ENCODE assay signal across 20 cellular contexts in genomic region chr7:92750961-92751360, GRCh38.
A peak's percentile ranks its signal among the peaks of the same experiment; 100 is the strongest.
DNase-seq lines count a peak whose midpoint lies in the region; ATAC-seq and TF ChIP-seq lines count a peak whose summit lies in the region.
"Had no signal": no experiment of that assay in that cellular context is flagged by ENCODE, and none has a peak within 500 bp of the region (broad histone marks: within the 10 kb centered on the region; RNA-seq: fewer than 3 reads in every experiment).

No MANE protein-coding gene starts in this region.

- POLR2A ChIA-PET in PC-3 (lab: Charles Lee; ENCODE audit: unreplicated experiment), result no interaction called here

- H3F3A ChIP-seq in GM23248 (ENCODE audit: insufficient read depth) (peaks cover 66% of the 10 kb centered on the region), PC-3 (ENCODE audit: low read length, unreplicated experiment) (no peaks in the 10 kb centered on the region)

- peaks cover 1% of the 10 kb centered on the region for H3K9me3 Mint-ChIP-seq in osteocyte (ENCODE audit: unreplicated experiment)
- H3K9me3 Mint-ChIP-seq: activated CD4-positive, alpha-beta memory T cell treated with anti-CD3 and anti-CD28 coated beads for 36 hours; activated naive CD4-positive, alpha-beta T cell treated with anti-CD3 and anti-CD28 coated beads for 36 hours had no signal

- CTCF ChIA-PET in PC-3 (lab: Charles Lee), result no interaction called here

- intact Hi-C loops in PC-3 (cut with micrococcal nuclease) (no loop called here), lower leg skin (cut with DNase I; ENCODE audit: low total_unique reads) (no loop called here), mucosa of descending colon (cut with DNase I, micrococcal nuclease) (no loop called here), body of pancreas (cut with DNase I) (no loop called here)

- H3K4me3 ChIP-seq in GM23248 (no peak overlapping the region), PC-3 (ENCODE audit: low read length) (no peak overlapping the region), choroid plexus epithelial cell (ENCODE audit: low read depth, low read length) (no peak overlapping the region), lower leg skin (ENCODE audit: low read depth, poor library complexity, severe bottlenecking) (no peak overlapping the region), mucosa of descending colon (no peak overlapping the region), body of pancreas (no peak overlapping the region)
- H3K4me3 ChIP-seq: esophagus squamous epithelium, left lung, upper lobe of left lung had no signal

- H3K27ac Mint-ChIP-seq in osteocyte (ENCODE audit: unreplicated experiment), result peak overlapping the region; percentile 75
- H3K27ac Mint-ChIP-seq: activated naive CD4-positive, alpha-beta T cell treated with anti-CD3 and anti-CD28 coated beads for 36 hours; B cell had no signal

- no peak for ATAC-seq in PC-3
- no peak for ATAC-seq in mucosa of descending colon
- no peak for ATAC-seq in body of pancreas
- ATAC-seq: left lung had no signal

- H4K20me1 ChIP-seq in GM23248 (ENCODE audit: insufficient read depth) (no peaks in the 10 kb centered on the region), PC-3 (ENCODE audit: low read length) (no peaks in the 10 kb centered on the region)

- no peak overlapping the region for H3K9ac ChIP-seq in GM23248
- no peak overlapping the region for H3K9ac ChIP-seq in PC-3 (ENCODE audit: low read length)

- in situ Hi-C loops in GM23248 (cut with MboI), result no loop called here

- H3K79me2 ChIP-seq in GM23248 (ENCODE audit: insufficient read depth) (peaks cover 89% of the 10 kb centered on the region), PC-3 (ENCODE audit: low read length) (peaks cover 49% of the 10 kb centered on the region)

- H3K9me2 ChIP-seq in GM23248 (ENCODE audit: insufficient read depth), result no peaks in the 10 kb centered on the region
- H3K9me2 ChIP-seq in PC-3 (replicated peaks; ENCODE audit: low read length), result no peaks in the 10 kb centered on the region

- no peak overlapping the region for H3K4me2 ChIP-seq in GM23248 (ENCODE audit: unreplicated experiment)
- no peak overlapping the region for H3K4me2 ChIP-seq in PC-3 (ENCODE audit: low read length)

- peaks cover 82% of the 10 kb centered on the region for H3K4me1 Mint-ChIP-seq in osteocyte (ENCODE audit: unreplicated experiment)

- TF ChIP-seq POLR2A in lower leg skin (IDR thresholded peaks at IDR 0.05), result no peak
- TF ChIP-seq POLR2A in body of pancreas (IDR thresholded peaks at IDR 0.05), result no peak

- no peaks in the 10 kb centered on the region for H3K27me3 Mint-ChIP-seq in osteocyte (ENCODE audit: unreplicated experiment)
- H3K27me3 Mint-ChIP-seq: activated CD4-positive, alpha-beta memory T cell treated with anti-CD3 and anti-CD28 coated beads for 36 hours; B cell had no signal

- H3K27me3 ChIP-seq in GM23248 (replicated peaks; ENCODE audit: insufficient read depth), result no peaks in the 10 kb centered on the region
- H3K27me3 ChIP-seq in PC-3 (ENCODE audit: low read length), result no peaks in the 10 kb centered on the region
- H3K27me3 ChIP-seq in body of pancreas, result no peaks in the 10 kb centered on the region
- H3K27me3 ChIP-seq: esophagus squamous epithelium, left lung, upper lobe of left lung had no signal

- no peak for TF ChIP-seq CTCF in PC-3 (conservative IDR thresholded peaks at IDR 0.05; ENCODE audit: low read depth, low read length)
- TF ChIP-seq CTCF in choroid plexus epithelial cell (conservative IDR thresholded peaks at IDR 0.05; ENCODE audit: low read depth, low read length), result no peak
- no peak for TF ChIP-seq CTCF in osteocyte (IDR thresholded peaks at IDR 0.05)
- no peak for TF ChIP-seq CTCF in lower leg skin (IDR thresholded peaks at IDR 0.05)
- no peak for TF ChIP-seq CTCF in mucosa of descending colon (IDR thresholded peaks at IDR 0.05)
- TF ChIP-seq CTCF in body of pancreas (IDR thresholded peaks at IDR 0.05), result no peak

- H3K4me1 ChIP-seq in GM23248 (ENCODE audit: insufficient read depth), result peaks cover 54% of the 10 kb centered on the region
- H3K4me1 ChIP-seq in PC-3 (ENCODE audit: insufficient read depth, low read length), result peaks cover 63% of the 10 kb centered on the region
- no peaks in the 10 kb centered on the region for H3K4me1 ChIP-seq in mucosa of descending colon (ENCODE audit: low read depth)
- H3K4me1 ChIP-seq in body of pancreas, result peaks cover 21% of the 10 kb centered on the region

- 92 to 95% methylated on average over 5 of the region's 5 CpGs for WGBS in GM23248 (ENCODE audit: low coverage in 1 of 2, low lambda C conversion rate in 2 of 2, missing lambda C conversion rate in 2 of 2), 2 experiments
- 92 to 94% methylated on average over 5 of the region's 5 CpGs for WGBS in lower leg skin, 2 donors
- WGBS in body of pancreas, 2 donors, result 93 to 95% methylated on average over 5 of the region's 5 CpGs

- BruUV-seq in PC-3 (replicated peaks; lab: Mats Ljungman, UMichigan), result no TSS peak

- H2AFZ ChIP-seq in GM23248 (no peak overlapping the region), PC-3 (ENCODE audit: low read length) (no peak overlapping the region)

- H3K27ac ChIP-seq in GM23248 (peak overlapping the region; percentile 85), PC-3 (ENCODE audit: low read length) (peak overlapping the region; percentile 41), body of pancreas (no peak overlapping the region)
- H3K27ac ChIP-seq: left lung, upper lobe of left lung, WERI-Rb-1 had no signal

- H3K9me3 ChIP-seq in GM23248 (ENCODE audit: low read depth), result no peaks in the 10 kb centered on the region
- H3K9me3 ChIP-seq in PC-3 (ENCODE audit: low read length), result no peaks in the 10 kb centered on the region
- H3K9me3 ChIP-seq in mucosa of descending colon, result no peaks in the 10 kb centered on the region
- no peaks in the 10 kb centered on the region for H3K9me3 ChIP-seq in body of pancreas
- H3K9me3 ChIP-seq: esophagus squamous epithelium, left lung, upper lobe of left lung had no signal

- H3K4me3 Mint-ChIP-seq in osteocyte (ENCODE audit: unreplicated experiment), result no peak overlapping the region
- H3K4me3 Mint-ChIP-seq: activated CD4-positive, alpha-beta memory T cell treated with anti-CD3 and anti-CD28 coated beads for 36 hours; activated naive CD4-positive, alpha-beta T cell treated with anti-CD3 and anti-CD28 coated beads for 36 hours; B cell had no signal

- DNase-seq in GM23248 (no peak), PC-3 (no peak), choroid plexus epithelial cell (ENCODE audit: low read depth) (peak; percentile 68), osteocyte (ENCODE audit: extremely low spot score, unreplicated experiment) (no peak), lower leg skin (ENCODE audit: low spot score in 2 of 2) (no peak), mucosa of descending colon (no peak), body of pancreas (no peak)
- DNase-seq: activated CD4-positive, alpha-beta memory T cell treated with anti-CD3 and anti-CD28 coated beads for 36 hours; activated naive CD4-positive, alpha-beta T cell treated with anti-CD3 and anti-CD28 coated beads for 36 hours; anterior cingulate cortex; cerebellar nuclear complex; effector CD4-positive, alpha-beta T cell; esophagus squamous epithelium; left lung; NCI-H1436; NCI-H69; SIG-M5; upper lobe of left lung; WERI-Rb-1 had no signal

- H3K36me3 Mint-ChIP-seq in osteocyte (ENCODE audit: unreplicated experiment), result peaks cover 12% of the 10 kb centered on the region

- H3K36me3 ChIP-seq in GM23248 (ENCODE audit: low read depth) (no peaks in the 10 kb centered on the region), PC-3 (ENCODE audit: low read depth, low read length) (0 out of 2 replicates have a peak, but pooled peaks cover 5% of the 10 kb centered on the region), mucosa of descending colon (ENCODE audit: low read depth) (no peaks in the 10 kb centered on the region), body of pancreas (replicated peaks in 1 of 2; ENCODE audit: insufficient read depth in 1 of 2, low read depth in 2 of 2) (no peaks in the 10 kb centered on the region)
- H3K36me3 ChIP-seq: esophagus squamous epithelium, left lung, upper lobe of left lung, WERI-Rb-1 had no signal

Comparison
In these comparisons a context has a peak if more than half of its experiments do, and no peak if none do; other contexts are left out.
1. H3K27ac ChIP-seq: peak in GM23248 (single experiment) and PC-3 (single experiment); none in body of pancreas (0 of 4).